In genomic region chr1:170407601-170408000, GRCh38 we compare ENCODE assay signal across 20 cellular contexts.
"Had no signal": no experiment of that assay in that cellular context is flagged by ENCODE, and none has a peak within 500 bp of the region (broad histone marks: within the 10 kb centered on the region; RNA-seq: fewer than 3 reads in every experiment).

No MANE protein-coding gene starts in this region.

- H3K36me3 Mint-ChIP-seq: activated naive CD8-positive, alpha-beta T cell treated with anti-CD3 and anti-CD28 coated beads, Interleukin-2, amount 10 ng/mL, durations not matched to agents 7 days and 5 days; brain had no signal

- H3K27me3 ChIP-seq: tibial nerve had no signal

- H3K27me3 Mint-ChIP-seq: activated naive CD8-positive, alpha-beta T cell treated with anti-CD3 and anti-CD28 coated beads, Interleukin-2, amount 10 ng/mL, durations not matched to agents 7 days and 5 days; brain; progenitor cell of endocrine pancreas had no signal

- H3K9me3 Mint-ChIP-seq: activated CD8-positive, alpha-beta T cell treated with anti-CD3 and anti-CD28 coated beads for 36 hours; activated naive CD8-positive, alpha-beta T cell treated with anti-CD3 and anti-CD28 coated beads, Interleukin-2, amount 10 ng/mL, durations not matched to agents 7 days and 5 days; activated T-helper 2 cell treated with anti-CD3 and anti-CD28 coated beads, Interferon-gamma antibody, Interleukin-2, Interleukin-4, amounts not matched to agents 10 μg/mL and 5 μg/mL and 100 μg/mL, durations not matched to agents 14 hours and 24 hours and 36 hours had no signal

- H3K4me3 ChIP-seq: tibial nerve had no signal

- DNase-seq: activated CD4-positive, alpha-beta T cell treated with anti-CD3 and anti-CD28 coated beads for 48 hours; activated CD4-positive, CD25-positive, alpha-beta regulatory T cell; activated CD8-positive, alpha-beta T cell treated with anti-CD3 and anti-CD28 coated beads for 36 hours; activated naive CD4-positive, alpha-beta T cell treated with Interleukin-2 at 50 U/mL for 16 hours; activated naive CD8-positive, alpha-beta T cell treated with anti-CD3 and anti-CD28 coated beads, Interleukin-2, amount 10 ng/mL, durations not matched to agents 7 days and 5 days; activated T-cell treated with anti-CD3 and anti-CD28 coated beads, Interleukin-2, amount 50 U/mL, for 1 hour; cortex of kidney; foreskin fibroblast; hypothalamus; islet precursor cell; left colon; nephron progenitor cell; occipital lobe; stimulated activated naive CD8-positive, alpha-beta T cell treated with anti-CD3 and anti-CD28 coated beads, Interleukin-15, Interleukin-2, amounts not matched to agents 100 U/mL and 50 U/mL, for 24 hours; substantia nigra; T1000 had no signal

- H3K4me1 Mint-ChIP-seq: activated naive CD8-positive, alpha-beta T cell treated with anti-CD3 and anti-CD28 coated beads, Interleukin-2, amount 10 ng/mL, durations not matched to agents 7 days and 5 days; nephron progenitor cell had no signal

- ATAC-seq: activated CD8-positive, alpha-beta T cell treated with anti-CD3 and anti-CD28 coated beads for 36 hours; left colon; stimulated activated naive CD8-positive, alpha-beta T cell treated with anti-CD3 and anti-CD28 coated beads, Interleukin-15, Interleukin-2, amounts not matched to agents 100 U/mL and 50 U/mL, for 24 hours had no signal

- H3K27ac ChIP-seq: tibial nerve had no signal

- H3K4me3 Mint-ChIP-seq: activated CD8-positive, alpha-beta T cell treated with anti-CD3 and anti-CD28 coated beads for 36 hours; activated naive CD8-positive, alpha-beta T cell treated with anti-CD3 and anti-CD28 coated beads, Interleukin-2, amount 10 ng/mL, durations not matched to agents 7 days and 5 days; brain; nephron progenitor cell had no signal

- H3K9me3 ChIP-seq: tibial nerve had no signal

- H3K36me3 ChIP-seq: tibial nerve had no signal

- H3K27ac Mint-ChIP-seq: activated CD8-positive, alpha-beta T cell treated with anti-CD3 and anti-CD28 coated beads for 36 hours; activated naive CD8-positive, alpha-beta T cell treated with anti-CD3 and anti-CD28 coated beads, Interleukin-2, amount 10 ng/mL, durations not matched to agents 7 days and 5 days; activated T-helper 2 cell treated with anti-CD3 and anti-CD28 coated beads, Interferon-gamma antibody, Interleukin-2, Interleukin-4, amounts not matched to agents 10 μg/mL and 5 μg/mL and 100 μg/mL, durations not matched to agents 14 hours and 24 hours and 36 hours; brain; nephron progenitor cell; progenitor cell of endocrine pancreas had no signal
